ENCODE assay signal across 34 cellular contexts in the genomic region with DNA sequence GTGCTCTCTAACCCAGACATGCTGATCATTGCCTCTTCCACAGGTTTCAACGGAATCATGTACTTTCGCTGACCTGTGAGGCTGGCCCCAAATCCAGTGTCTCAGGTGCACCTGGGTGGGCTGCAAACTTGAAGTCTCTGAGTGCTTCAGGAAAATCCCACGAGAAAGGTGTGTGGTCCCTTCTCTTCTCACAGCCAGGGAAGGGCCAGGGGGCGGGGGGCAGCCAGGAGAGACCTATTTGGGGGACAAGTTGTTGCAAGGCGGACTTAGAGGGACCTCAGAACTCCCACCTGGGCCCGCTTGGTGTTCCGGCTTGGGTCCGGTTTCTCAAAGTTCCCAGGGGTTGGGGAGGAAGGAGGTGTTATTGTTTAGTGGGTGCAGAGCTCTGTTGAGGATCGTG.
"Had no signal": no experiment of that assay in that cellular context is flagged by ENCODE, and none has a peak within 500 bp of the region (broad histone marks: within the 10 kb centered on the region; RNA-seq: fewer than 3 reads in every experiment).

No MANE protein-coding gene starts in this region.

- H3K9ac ChIP-seq: KMS-11 had no signal

- H3K36me3 ChIP-seq: MG63 had no signal

- H3K9me3 ChIP-seq: MG63 had no signal

- H3K4me3 ChIP-seq: MG63 had no signal

- H3K27ac ChIP-seq: KMS-11 had no signal

- DNase-seq: Karpas-422, Kasumi-1, MG63, MM.1S, MV-4-11, NCI-H1048, NCI-H1092, NCI-H1092 treated with DMSO at 0.1 percent for 48 hours, NCI-H1105, NCI-H1105 treated with DMSO at 0.1 percent for 48 hours, NCI-H1417, NCI-H1417 treated with DMSO at 0.1 percent for 48 hours, NCI-H1436, NCI-H1436 treated with DMSO at 0.1 percent for 48 hours, NCI-H146, NCI-H1694, NCI-H1694 treated with DMSO at 0.1 percent for 48 hours, NCI-H187, NCI-H187 treated with DMSO at 0.1 percent for 48 hours, NCI-H1930, NCI-H2029, NCI-H2029 treated with DMSO at 0.1 percent for 48 hours, NCI-H2081, NCI-H2081 treated with DMSO at 0.1 percent for 48 hours, NCI-H2107, NCI-H2171, NCI-H2171 treated with DMSO at 0.1 percent for 48 hours, NCI-H2227 treated with DMSO at 0.1 percent for 48 hours, NCI-H226, NCI-H345, NCI-H446, NCI-H446 treated with DMSO at 0.1 percent for 48 hours, NCI-H510A had no signal

- H3K27me3 ChIP-seq: MG63 had no signal

- H3K4me2 ChIP-seq: KMS-11 had no signal
